In the genomic region with DNA sequence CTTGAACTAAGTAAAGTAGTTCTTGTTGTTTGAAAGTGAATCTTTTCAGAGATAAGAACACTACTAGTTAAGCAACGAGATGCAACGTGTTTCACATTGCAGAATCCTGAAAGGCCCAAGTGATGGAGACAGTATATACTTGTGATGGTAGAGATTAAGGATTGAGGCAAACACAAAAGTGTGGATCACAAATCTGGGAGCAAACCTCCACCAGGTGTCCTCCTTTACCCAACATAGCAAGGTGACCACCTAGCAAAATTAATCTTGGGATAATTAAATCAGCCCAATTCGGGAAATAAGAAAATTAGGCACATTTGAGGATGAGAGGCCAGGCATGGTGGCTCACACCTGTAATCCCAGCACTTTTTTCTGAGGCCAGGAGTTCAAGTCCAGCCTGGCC, we compare ENCODE assay signal across 19 cellular contexts.
DNase-seq lines count a peak whose midpoint lies in the region; ATAC-seq and TF ChIP-seq lines count a peak whose summit lies in the region.
"Had no signal": no experiment of that assay in that cellular context is flagged by ENCODE, and none has a peak within 500 bp of the region (broad histone marks: within the 10 kb centered on the region; RNA-seq: fewer than 3 reads in every experiment).

No MANE protein-coding gene starts in this region.

- no peak overlapping the region for H3K9ac ChIP-seq in PC-3 (ENCODE audit: low read length)
- H3K9ac ChIP-seq: parathyroid adenoma had no signal

- H3K27ac ChIP-seq in PC-3 (ENCODE audit: low read length), result no peak overlapping the region
- H3K27ac ChIP-seq: left lung, parathyroid adenoma, SJSA1, spleen, upper lobe of right lung had no signal

- ATAC-seq in PC-3 (peak; percentile 43; the same call in 1 of the 2 replicates), GM19395 (IDR thresholded peaks at IDR 0.05; ENCODE audit: unreplicated experiment) (no peak)
- ATAC-seq: left lung, upper lobe of right lung had no signal

- TF ChIP-seq CTCF in PC-3 (conservative IDR thresholded peaks at IDR 0.05; ENCODE audit: low read depth, low read length) (peak; percentile 24; the same call in 1 of the 2 replicates), fibroblast of pulmonary artery (IDR thresholded peaks at IDR 0.05; ENCODE audit: low read length, missing control alignments) (peak; percentile 20)

- H3K4me2 ChIP-seq in PC-3 (ENCODE audit: low read length), result no peak overlapping the region

- no peaks in the 10 kb centered on the region for H3K9me2 ChIP-seq in PC-3 (replicated peaks; ENCODE audit: low read length)

- H3K27me3 ChIP-seq in PC-3 (ENCODE audit: low read length), result no peaks in the 10 kb centered on the region
- H3K27me3 ChIP-seq: left lung, SJSA1, spleen, upper lobe of right lung had no signal

- no peak overlapping the region for H2AFZ ChIP-seq in PC-3 (ENCODE audit: low read length)
- H2AFZ ChIP-seq: parathyroid adenoma had no signal

- CTCF ChIA-PET in PC-3 (lab: Charles Lee), result interaction anchor here (0.7 kb wide), 1 partner anchor 62 kb away, joined by 3 read pairs; no protein-coding TSS in a partner anchor

- no peaks in the 10 kb centered on the region for H3K36me3 ChIP-seq in PC-3 (ENCODE audit: low read depth, low read length)
- H3K36me3 ChIP-seq: left lung, SJSA1, spleen, upper lobe of right lung had no signal

- DNase-seq in NCI-H1105 treated with DMSO at 0.1 percent for 48 hours (lab: John Stamatoyannopoulos, UW), result peak; percentile 9
- DNase-seq in NCI-H1105 (lab: John Stamatoyannopoulos, UW), result no peak
- peak; percentile 20 for DNase-seq in DMS153 (lab: John Stamatoyannopoulos, UW)
- no peak for DNase-seq in PC-3
- peak; percentile 11 for DNase-seq in fibroblast of pulmonary artery (ENCODE audit: low read depth)
- no peak for DNase-seq in GM19238 (ENCODE audit: insufficient read length, low spot score)
- DNase-seq in AML-193 (lab: John Stamatoyannopoulos, UW), result no peak
- DNase-seq: activated CD4-positive, alpha-beta T cell treated with anti-CD3 and anti-CD28 coated beads, Interleukin-2, amount 10 ng/mL, durations not matched to agents 7 days and 5 days; activated naive CD4-positive, alpha-beta T cell treated with anti-CD3 and anti-CD28 coated beads for 36 hours; CD4-positive, alpha-beta memory T cell; KG1; left lung; NCI-H1930; spleen; stimulated activated naive CD4-positive, alpha-beta T cell treated with Interleukin-2 at 50 U/mL for 16 hours; upper lobe of right lung had no signal

- BruUV-seq in PC-3 (replicated peaks; lab: Mats Ljungman, UMichigan), result no TSS peak

- no peaks in the 10 kb centered on the region for H3K4me1 ChIP-seq in PC-3 (ENCODE audit: insufficient read depth, low read length)
- H3K4me1 ChIP-seq: left lung, parathyroid adenoma, SJSA1, spleen, upper lobe of right lung had no signal

- no peaks in the 10 kb centered on the region for H4K20me1 ChIP-seq in PC-3 (ENCODE audit: low read length)

- H3K79me2 ChIP-seq in PC-3 (ENCODE audit: low read length), result no peaks in the 10 kb centered on the region
- H3K79me2 ChIP-seq: parathyroid adenoma had no signal

- H3F3A ChIP-seq in PC-3 (ENCODE audit: low read length, unreplicated experiment), result no peaks in the 10 kb centered on the region

- POLR2A ChIA-PET in PC-3 (lab: Charles Lee; ENCODE audit: unreplicated experiment), result no interaction called here

- intact Hi-C loops in PC-3 (cut with micrococcal nuclease), result loop anchor here (1.0 to 10.0 kb wide), 4 partner anchors 62 to 953 kb away; no protein-coding TSS in a partner anchor

- H3K9me3 ChIP-seq in PC-3 (ENCODE audit: low read length), result no peaks in the 10 kb centered on the region
- H3K9me3 ChIP-seq: left lung, SJSA1, spleen, upper lobe of right lung had no signal

- no peak overlapping the region for H3K4me3 ChIP-seq in PC-3 (ENCODE audit: low read length)
- H3K4me3 ChIP-seq in fibroblast of pulmonary artery (replicated peaks; ENCODE audit: low read depth, low read length), result no peak overlapping the region
- H3K4me3 ChIP-seq: left lung, SJSA1, spleen, upper lobe of right lung had no signal

Comparison
In these comparisons a context has a peak if more than half of its experiments do, and no peak if none do; other contexts are left out.
1. DNase-seq: peak in NCI-H1105 treated with DMSO at 0.1 percent for 48 hours (single experiment), DMS153 (single experiment) and fibroblast of pulmonary artery (single experiment); none in NCI-H1105 (single experiment), PC-3 (single experiment), GM19238 (single experiment) and AML-193 (0 of 2).